Comparison of ENCODE assay signal across 8 cellular contexts in the genomic region with DNA sequence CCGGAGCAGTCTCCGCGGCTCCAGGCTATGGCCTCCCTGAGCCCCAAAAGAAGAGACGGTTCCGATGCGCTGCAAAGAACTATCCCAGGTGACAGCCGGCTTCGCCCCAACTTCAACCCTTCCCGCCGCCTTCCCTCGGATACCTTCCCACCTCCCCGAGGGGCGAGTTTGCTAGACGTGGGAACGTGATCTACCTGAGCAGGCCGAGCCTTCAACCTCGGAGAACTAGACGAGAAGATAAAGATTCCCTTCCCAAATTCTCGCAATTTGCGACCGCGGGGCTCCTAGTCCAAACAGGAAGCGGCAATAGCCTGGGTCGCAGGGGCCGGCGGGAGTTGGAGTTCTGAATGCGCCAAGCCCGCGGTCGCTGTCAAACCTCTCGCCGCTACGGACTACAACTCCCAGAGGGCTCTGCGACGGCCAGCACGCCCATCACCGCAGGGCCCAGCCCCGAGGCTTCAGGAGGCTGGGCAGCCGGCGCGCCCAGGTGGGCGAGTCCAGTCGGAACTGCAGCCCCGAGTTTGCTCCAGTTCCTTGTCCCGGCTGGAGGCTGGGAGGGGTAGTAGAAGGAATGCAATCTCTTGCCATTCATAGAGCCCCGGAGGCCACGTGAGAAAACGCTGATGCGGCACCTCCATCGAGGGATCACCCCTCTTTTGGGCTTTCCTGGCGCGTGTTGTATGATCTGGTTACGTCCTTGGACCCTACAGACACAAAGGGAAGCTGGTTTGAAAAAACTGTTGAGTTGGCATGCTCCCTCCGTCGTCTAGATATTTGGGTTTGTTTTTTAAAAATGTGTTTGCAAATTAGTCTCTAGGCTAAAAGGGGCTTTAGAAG. TPM values are rescaled to one million over a fixed set of nuclear protein-coding genes. Genes with fewer than 3 reads are reported as not detected.
DNase-seq lines count a peak whose midpoint lies in the region; ATAC-seq and TF ChIP-seq lines count a peak whose summit lies in the region.

A gene with protein sequence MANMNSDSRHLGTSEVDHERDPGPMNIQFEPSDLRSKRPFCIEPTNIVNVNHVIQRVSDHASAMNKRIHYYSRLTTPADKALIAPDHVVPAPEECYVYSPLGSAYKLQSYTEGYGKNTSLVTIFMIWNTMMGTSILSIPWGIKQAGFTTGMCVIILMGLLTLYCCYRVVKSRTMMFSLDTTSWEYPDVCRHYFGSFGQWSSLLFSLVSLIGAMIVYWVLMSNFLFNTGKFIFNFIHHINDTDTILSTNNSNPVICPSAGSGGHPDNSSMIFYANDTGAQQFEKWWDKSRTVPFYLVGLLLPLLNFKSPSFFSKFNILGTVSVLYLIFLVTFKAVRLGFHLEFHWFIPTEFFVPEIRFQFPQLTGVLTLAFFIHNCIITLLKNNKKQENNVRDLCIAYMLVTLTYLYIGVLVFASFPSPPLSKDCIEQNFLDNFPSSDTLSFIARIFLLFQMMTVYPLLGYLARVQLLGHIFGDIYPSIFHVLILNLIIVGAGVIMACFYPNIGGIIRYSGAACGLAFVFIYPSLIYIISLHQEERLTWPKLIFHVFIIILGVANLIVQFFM (minus strand): TSS at position 302 of the 837 bp plus-strand sequence. CDS start 14,366 bp downstream, outside the sequence.

- no peaks in the 10 kb centered on the region for H3K9me2 ChIP-seq in PC-3 (replicated peaks; ENCODE audit: low read length)

- no peak for TF ChIP-seq EP300 in Ishikawa (IDR thresholded peaks at IDR 0.05; ENCODE audit: borderline replicate concordance)

- ATAC-seq in GM21576 (IDR thresholded peaks at IDR 0.05; ENCODE audit: unreplicated experiment) (peak; percentile 100), PC-3 (peak; percentile 98)

- H3K79me2 ChIP-seq in PC-3 (ENCODE audit: low read length) = peaks cover 9% of the 10 kb centered on the region; the same call in 1 of the 2 replicates

- H2AFZ ChIP-seq in PC-3 (ENCODE audit: low read length) = peak within 1 kb of the TSS; percentile 87

- no peaks in the 10 kb centered on the region for H4K20me1 ChIP-seq in PC-3 (ENCODE audit: low read length)

- H3K27me3 ChIP-seq in PC-3 (ENCODE audit: low read length) (no peaks in the 10 kb centered on the region), esophagus (ENCODE audit: control insufficient read depth in 1 of 2, insufficient read depth in 2 of 2, low read length in 2 of 2) (no peaks in the 10 kb centered on the region), mucosa of stomach (ENCODE audit: control insufficient read depth, insufficient read depth, low read length) (no peaks in the 10 kb centered on the region)

- no peaks in the 10 kb centered on the region for H3K36me3 ChIP-seq in PC-3 (ENCODE audit: low read depth, low read length)
- H3K36me3 ChIP-seq in esophagus (ENCODE audit: control insufficient read depth in 2 of 2, insufficient read depth in 2 of 2, low read length in 1 of 2) = peaks cover 0 to 2% of the 10 kb centered on the region in 2 donors
- H3K36me3 ChIP-seq in mucosa of stomach (ENCODE audit: control insufficient read depth, insufficient read depth, low read length) = no peaks in the 10 kb centered on the region

- CTCF ChIA-PET in PC-3 (lab: Charles Lee) = no interaction called here

- intact Hi-C loops in PC-3 (cut with micrococcal nuclease) = loop anchor here (5.0 kb wide), 1 partner anchor 210 kb away; no protein-coding TSS in a partner anchor

- 0% methylated on average over 55 of the region's 55 CpGs for WGBS in esophagus, 2 donors

- TF ChIP-seq RAD21 in Ishikawa (IDR thresholded peaks at IDR 0.05; ENCODE audit: low read depth) = no peak

- H3K4me3 ChIP-seq in PC-3 (ENCODE audit: low read length) = peak within 1 kb of the TSS; percentile 86
- peak within 1 kb of the TSS; percentile 73 to 82 for H3K4me3 ChIP-seq in esophagus (ENCODE audit: low read depth in 1 of 2, low read length in 2 of 2)
- H3K4me3 ChIP-seq in mucosa of stomach (ENCODE audit: low read length) = peak within 1 kb of the TSS; percentile 100

- H3K9ac ChIP-seq in PC-3 (ENCODE audit: low read length) (peak within 1 kb of the TSS; percentile 77), mucosa of stomach (ENCODE audit: low read length) (peak within 1 kb of the TSS; percentile 97)

- H3K27ac ChIP-seq in PC-3 (ENCODE audit: low read length) (no peak within 1 kb of the TSS), esophagus (ENCODE audit: low read depth in 2 of 2, low read length in 1 of 2) (peak within 1 kb of the TSS; percentile 15 to 77)

- H3K4me1 ChIP-seq in PC-3 (ENCODE audit: insufficient read depth, low read length) (peaks cover 23% of the 10 kb centered on the region), esophagus (ENCODE audit: control insufficient read depth in 2 of 2, insufficient read depth in 2 of 2, low read length in 1 of 2) (peaks cover 0 to 2% of the 10 kb centered on the region in 2 donors), mucosa of stomach (ENCODE audit: control insufficient read depth, insufficient read depth, low read length) (peaks cover 11% of the 10 kb centered on the region)

- TSS peak; percentile 93 for BruUV-seq in PC-3 (replicated peaks; lab: Mats Ljungman, UMichigan)

- H3K9me3 ChIP-seq in PC-3 (ENCODE audit: low read length) (no peaks in the 10 kb centered on the region), esophagus (ENCODE audit: control insufficient read depth in 2 of 2, insufficient read depth in 1 of 2, low read depth in 1 of 2, low read length in 1 of 2) (no peaks in the 10 kb centered on the region), mucosa of stomach (ENCODE audit: control insufficient read depth, low read length) (no peaks in the 10 kb centered on the region)

- peak within 1 kb of the TSS; percentile 91 for H3K4me2 ChIP-seq in PC-3 (ENCODE audit: low read length)

- H3F3A ChIP-seq in PC-3 (ENCODE audit: low read length, unreplicated experiment) = no peaks in the 10 kb centered on the region

- POLR2A ChIA-PET in PC-3 (lab: Charles Lee; ENCODE audit: unreplicated experiment) = no interaction called here

- no peak for TF ChIP-seq CTCF in PC-3 (conservative IDR thresholded peaks at IDR 0.05; ENCODE audit: low read depth, low read length)

- DNase-seq in DMS114 treated with DMSO at 0.1 percent for 48 hours (lab: John Stamatoyannopoulos, UW; ENCODE audit: unreplicated experiment) = peak; percentile 92
- DNase-seq in PC-3 = peak; percentile 85
- peak; percentile 89 for DNase-seq in activated T-cell treated with anti-CD3 and anti-CD28 coated beads for 48 hours (ENCODE audit: low read depth)
- peak; percentile 82 to 84 for DNase-seq in stimulated activated CD8-positive, alpha-beta memory T cell treated with anti-CD3 and anti-CD28 coated beads, Interleukin-7, amount 100 ng/mL, for 1 hour (ENCODE audit: low read depth in 2 of 2)

TF ChIP-seq in Ishikawa, 13 proteins besides CTCF, POLR2A, EP300 and RAD21:
- TF ChIP-seq ZBTB7A (IDR thresholded peaks at IDR 0.05; ENCODE audit: low read depth) (peak; percentile 67; the same call in 1 of the 2 replicates), TEAD4 (IDR thresholded peaks at IDR 0.05) (no peak; the same call in 1 of the 2 replicates), NFIC (IDR thresholded peaks at IDR 0.05) (no peak), YY1 (IDR thresholded peaks at IDR 0.05; ENCODE audit: low read depth) (peak; percentile 14), TCF12 (IDR thresholded peaks at IDR 0.05; ENCODE audit: low read depth) (no peak), EGR1 (IDR thresholded peaks at IDR 0.05) (0 out of 2 replicates have a peak, but pooled peaks have one; percentile 30), TAF1 (IDR thresholded peaks at IDR 0.05; ENCODE audit: low read depth) (peak; percentile 84), FOXM1 (IDR thresholded peaks at IDR 0.05; ENCODE audit: borderline replicate concordance, low read depth) (no peak), CEBPB (IDR thresholded peaks at IDR 0.05) (no peak), CREB1 (IDR thresholded peaks at IDR 0.05; ENCODE audit: low read depth) (no peak)
- TF ChIP-seq, protein P1, sequence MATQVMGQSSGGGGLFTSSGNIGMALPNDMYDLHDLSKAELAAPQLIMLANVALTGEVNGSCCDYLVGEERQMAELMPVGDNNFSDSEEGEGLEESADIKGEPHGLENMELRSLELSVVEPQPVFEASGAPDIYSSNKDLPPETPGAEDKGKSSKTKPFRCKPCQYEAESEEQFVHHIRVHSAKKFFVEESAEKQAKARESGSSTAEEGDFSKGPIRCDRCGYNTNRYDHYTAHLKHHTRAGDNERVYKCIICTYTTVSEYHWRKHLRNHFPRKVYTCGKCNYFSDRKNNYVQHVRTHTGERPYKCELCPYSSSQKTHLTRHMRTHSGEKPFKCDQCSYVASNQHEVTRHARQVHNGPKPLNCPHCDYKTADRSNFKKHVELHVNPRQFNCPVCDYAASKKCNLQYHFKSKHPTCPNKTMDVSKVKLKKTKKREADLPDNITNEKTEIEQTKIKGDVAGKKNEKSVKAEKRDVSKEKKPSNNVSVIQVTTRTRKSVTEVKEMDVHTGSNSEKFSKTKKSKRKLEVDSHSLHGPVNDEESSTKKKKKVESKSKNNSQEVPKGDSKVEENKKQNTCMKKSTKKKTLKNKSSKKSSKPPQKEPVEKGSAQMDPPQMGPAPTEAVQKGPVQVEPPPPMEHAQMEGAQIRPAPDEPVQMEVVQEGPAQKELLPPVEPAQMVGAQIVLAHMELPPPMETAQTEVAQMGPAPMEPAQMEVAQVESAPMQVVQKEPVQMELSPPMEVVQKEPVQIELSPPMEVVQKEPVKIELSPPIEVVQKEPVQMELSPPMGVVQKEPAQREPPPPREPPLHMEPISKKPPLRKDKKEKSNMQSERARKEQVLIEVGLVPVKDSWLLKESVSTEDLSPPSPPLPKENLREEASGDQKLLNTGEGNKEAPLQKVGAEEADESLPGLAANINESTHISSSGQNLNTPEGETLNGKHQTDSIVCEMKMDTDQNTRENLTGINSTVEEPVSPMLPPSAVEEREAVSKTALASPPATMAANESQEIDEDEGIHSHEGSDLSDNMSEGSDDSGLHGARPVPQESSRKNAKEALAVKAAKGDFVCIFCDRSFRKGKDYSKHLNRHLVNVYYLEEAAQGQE (IDR thresholded peaks at IDR 0.05; ENCODE audit: low read depth) = no peak
- TF ChIP-seq, protein P2, sequence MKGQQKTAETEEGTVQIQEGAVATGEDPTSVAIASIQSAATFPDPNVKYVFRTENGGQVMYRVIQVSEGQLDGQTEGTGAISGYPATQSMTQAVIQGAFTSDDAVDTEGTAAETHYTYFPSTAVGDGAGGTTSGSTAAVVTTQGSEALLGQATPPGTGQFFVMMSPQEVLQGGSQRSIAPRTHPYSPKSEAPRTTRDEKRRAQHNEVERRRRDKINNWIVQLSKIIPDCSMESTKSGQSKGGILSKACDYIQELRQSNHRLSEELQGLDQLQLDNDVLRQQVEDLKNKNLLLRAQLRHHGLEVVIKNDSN (IDR thresholded peaks at IDR 0.05) = no peak; the same call in 1 of the 2 replicates
- TF ChIP-seq, protein P3, sequence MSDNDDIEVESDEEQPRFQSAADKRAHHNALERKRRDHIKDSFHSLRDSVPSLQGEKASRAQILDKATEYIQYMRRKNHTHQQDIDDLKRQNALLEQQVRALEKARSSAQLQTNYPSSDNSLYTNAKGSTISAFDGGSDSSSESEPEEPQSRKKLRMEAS (IDR thresholded peaks at IDR 0.05) = peak; percentile 79

RNA-seq across cellular contexts. Expression of the gene that starts here (rescaled TPM):
- total RNA-seq in PC-3 (2014; rRNA removed) = 6.5 and 12.9 TPM in 2 replicates
- 1 to 10 TPM; 6.6 to 6.8 TPM for polyA plus RNA-seq in esophagus
